ENCODE assay signal across 8 cellular contexts in the genomic region with DNA sequence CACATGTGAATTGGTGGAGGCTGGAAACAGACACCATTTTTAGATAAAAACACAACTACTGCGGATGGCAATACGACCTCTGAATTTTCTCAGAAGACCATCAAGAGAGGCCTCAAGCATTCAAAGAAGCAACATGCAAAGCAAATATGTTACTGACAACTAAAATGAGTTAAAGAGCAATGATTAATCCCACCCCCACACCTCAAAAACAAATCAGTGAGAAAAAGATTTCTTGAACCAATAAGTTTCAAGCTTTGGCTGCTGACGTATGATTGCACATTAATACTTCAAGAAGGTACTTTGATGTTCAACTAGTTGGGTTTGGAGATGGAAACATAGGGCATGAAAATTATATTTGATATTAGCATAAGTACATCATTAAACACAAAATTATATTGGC. TPM values are rescaled to one million over a fixed set of nuclear protein-coding genes. Genes with fewer than 3 reads are reported as not detected.
DNase-seq lines count a peak whose midpoint lies in the region; ATAC-seq, FAIRE-seq and TF ChIP-seq lines count a peak whose summit lies in the region.

No MANE protein-coding gene starts in this region.

- CTCF ChIA-PET in activated CD4-positive, alpha-beta T cell treated with anti-CD3 and anti-CD28 coated beads for 36 hours (lab: Charles Lee), result interaction anchor here (1.0 kb wide), 1 partner anchor 9 kb away, joined by 3 read pairs; no protein-coding TSS in a partner anchor
- CTCF ChIA-PET in activated CD8-positive, alpha-beta T cell treated with anti-CD3 and anti-CD28 coated beads, Interleukin-2, amount 10 ng/mL, durations not matched to agents 7 days and 5 days (lab: Charles Lee), result interaction anchor here (0.9 kb wide), 1 partner anchor 9 kb away, joined by 5 read pairs; no protein-coding TSS in a partner anchor

- H3K36me3 ChIP-seq in kidney (ENCODE audit: control insufficient read depth in 1 of 2, insufficient read depth in 2 of 2, low read length in 2 of 2), result no peaks in the 10 kb centered on the region
- no peaks in the 10 kb centered on the region for H3K36me3 ChIP-seq in testis (ENCODE audit: low read depth, missing control alignments)

- H3K36me3 Mint-ChIP-seq in activated CD4-positive, alpha-beta T cell treated with anti-CD3 and anti-CD28 coated beads for 36 hours (ENCODE audit: low read depth), result peaks cover 13% of the 10 kb centered on the region
- H3K36me3 Mint-ChIP-seq in activated CD8-positive, alpha-beta T cell treated with anti-CD3 and anti-CD28 coated beads, Interleukin-2, amount 10 ng/mL, durations not matched to agents 7 days and 5 days (ENCODE audit: low read depth), result peaks cover 25% of the 10 kb centered on the region

- H3K4me1 ChIP-seq in kidney (ENCODE audit: control insufficient read depth in 1 of 2, insufficient read depth in 1 of 2, low read depth in 1 of 2, low read length in 2 of 2), result peaks cover 0 to 2% of the 10 kb centered on the region in 2 donors
- peaks cover 13% of the 10 kb centered on the region for H3K4me1 ChIP-seq in testis

- no peaks in the 10 kb centered on the region for H3K27me3 ChIP-seq in testis

- peak overlapping the region; percentile 96 for H3K27ac Mint-ChIP-seq in activated CD4-positive, alpha-beta T cell treated with anti-CD3 and anti-CD28 coated beads for 36 hours
- H3K27ac Mint-ChIP-seq in activated CD8-positive, alpha-beta T cell treated with anti-CD3 and anti-CD28 coated beads, Interleukin-2, amount 10 ng/mL, durations not matched to agents 7 days and 5 days, result peak overlapping the region; percentile 97

- H3K4me3 ChIP-seq in kidney (ENCODE audit: low read length in 2 of 2) (peak overlapping the region; percentile 99), testis (peak overlapping the region; percentile 64 to 91)

- intact Hi-C loops in activated CD4-positive, alpha-beta T cell treated with anti-CD3 and anti-CD28 coated beads for 36 hours (cut with DNase I, micrococcal nuclease), result loop anchor here in 1 of 2 experiments (2.0 kb wide), 2 partner anchors 89 to 1985 kb away; a partner anchor contains a TSS
- intact Hi-C loops in kidney (cut with DNase I) (no loop called here), testis (cut with DNase I; ENCODE audit: low total_unique reads) (no loop called here)

- peak overlapping the region in 1 of 2 donors; percentile 86 for H3K9ac ChIP-seq in kidney (ENCODE audit: low read length in 2 of 2)

- no peaks in the 10 kb centered on the region for H3K9me3 ChIP-seq in kidney (ENCODE audit: control insufficient read depth in 1 of 2, low read length in 2 of 2)
- no peaks in the 10 kb centered on the region for H3K9me3 ChIP-seq in testis

- peaks cover 34% of the 10 kb centered on the region for H3K4me1 Mint-ChIP-seq in activated CD4-positive, alpha-beta T cell treated with anti-CD3 and anti-CD28 coated beads for 36 hours
- H3K4me1 Mint-ChIP-seq in activated CD8-positive, alpha-beta T cell treated with anti-CD3 and anti-CD28 coated beads, Interleukin-2, amount 10 ng/mL, durations not matched to agents 7 days and 5 days (ENCODE audit: low read depth), result peaks cover 39% of the 10 kb centered on the region

- FAIRE-seq in kidney (lab: Jason Lieb, UNC), result no peak

- 9 to 27% methylated on average over 3 of the region's 3 CpGs for WGBS in testis, 2 donors

- no peaks in the 10 kb centered on the region for H3K9me3 Mint-ChIP-seq in activated CD4-positive, alpha-beta T cell treated with anti-CD3 and anti-CD28 coated beads for 36 hours (ENCODE audit: low read depth)
- no peaks in the 10 kb centered on the region for H3K9me3 Mint-ChIP-seq in activated CD8-positive, alpha-beta T cell treated with anti-CD3 and anti-CD28 coated beads, Interleukin-2, amount 10 ng/mL, durations not matched to agents 7 days and 5 days (ENCODE audit: insufficient read depth)

- TF ChIP-seq CTCF in kidney (IDR thresholded peaks at IDR 0.05; ENCODE audit: borderline replicate concordance, extremely low read depth, insufficient read depth) (no peak), testis (IDR thresholded peaks at IDR 0.05) (no peak)

- no peak for TF ChIP-seq POLR2A in testis (IDR thresholded peaks at IDR 0.05)

- H3K27ac ChIP-seq in kidney (ENCODE audit: low read depth in 2 of 2, low read length in 2 of 2) (no peak overlapping the region), testis (no peak overlapping the region)

- H3K27me3 Mint-ChIP-seq in activated CD4-positive, alpha-beta T cell treated with anti-CD3 and anti-CD28 coated beads for 36 hours, result no peaks in the 10 kb centered on the region
- no peaks in the 10 kb centered on the region for H3K27me3 Mint-ChIP-seq in activated CD8-positive, alpha-beta T cell treated with anti-CD3 and anti-CD28 coated beads, Interleukin-2, amount 10 ng/mL, durations not matched to agents 7 days and 5 days (ENCODE audit: low read depth)

- H3K4me3 Mint-ChIP-seq in activated CD4-positive, alpha-beta T cell treated with anti-CD3 and anti-CD28 coated beads for 36 hours, result peak overlapping the region; percentile 97
- H3K4me3 Mint-ChIP-seq in activated CD8-positive, alpha-beta T cell treated with anti-CD3 and anti-CD28 coated beads, Interleukin-2, amount 10 ng/mL, durations not matched to agents 7 days and 5 days, result peak overlapping the region; percentile 99

- no peak for DNase-seq in activated CD4-positive, alpha-beta T cell treated with anti-CD3 and anti-CD28 coated beads for 36 hours
- no peak for DNase-seq in activated CD4-positive, alpha-beta T cell treated with anti-CD3 and anti-CD28 coated beads for 4 hours
- no peak for DNase-seq in activated CD8-positive, alpha-beta T cell treated with anti-CD3 and anti-CD28 coated beads, Interleukin-2, amount 10 ng/mL, durations not matched to agents 7 days and 5 days
- DNase-seq in kidney (no peak), testis (no peak), H4 (ENCODE audit: low spot score) (no peak), NCI-H69 (lab: John Stamatoyannopoulos, UW) (no peak)

- ATAC-seq in activated CD4-positive, alpha-beta T cell treated with anti-CD3 and anti-CD28 coated beads for 36 hours, result no peak
- ATAC-seq in activated CD8-positive, alpha-beta T cell treated with anti-CD3 and anti-CD28 coated beads, Interleukin-2, amount 10 ng/mL, durations not matched to agents 7 days and 5 days, result no peak
- no peak for ATAC-seq in GM19324 (IDR thresholded peaks at IDR 0.05; ENCODE audit: low FRiP score, unreplicated experiment)

- POLR2A ChIA-PET in activated CD4-positive, alpha-beta T cell treated with anti-CD3 and anti-CD28 coated beads for 36 hours (lab: Charles Lee), result no interaction called here
- POLR2A ChIA-PET in activated CD8-positive, alpha-beta T cell treated with anti-CD3 and anti-CD28 coated beads, Interleukin-2, amount 10 ng/mL, durations not matched to agents 7 days and 5 days (lab: Charles Lee), result interaction anchor here (0.8 kb wide), 1 partner anchor 1985 kb away, joined by 4 read pairs; a partner anchor contains a TSS

RNA-seq across cellular contexts. Expression of a gene that starts 1.0 kb away (rescaled TPM):
- 10 to 100 TPM; 10.5 to 14.8 TPM for total RNA-seq in activated CD4-positive, alpha-beta T cell treated with anti-CD3 and anti-CD28 coated beads for 36 hours
- 10 to 100 TPM; 14.0 to 14.2 TPM for total RNA-seq in activated CD8-positive, alpha-beta T cell treated with anti-CD3 and anti-CD28 coated beads, Interleukin-2, amount 10 ng/mL, durations not matched to agents 7 days and 5 days
- total RNA-seq in kidney (26.6 TPM), testis (10 to 100 TPM; 17.3 to 26.8 TPM)
- polyA plus RNA-seq in kidney (ENCODE audit: insufficient read depth, low read depth, low replicate concordance) (34.8 TPM), testis (ENCODE audit: insufficient read depth, low read depth, low replicate concordance) (22.6 TPM)
- total RNA-seq in H4 (2014; rRNA removed; shearing (Covaris generic)), result 9.9 and 11.1 TPM in 2 replicates

RNA-seq across cellular contexts. Expression of a gene that starts 1.1 kb away (rescaled TPM):
- total RNA-seq in activated CD4-positive, alpha-beta T cell treated with anti-CD3 and anti-CD28 coated beads for 36 hours, result 10 to 100 TPM; 14.1 to 16.6 TPM
- total RNA-seq in activated CD8-positive, alpha-beta T cell treated with anti-CD3 and anti-CD28 coated beads, Interleukin-2, amount 10 ng/mL, durations not matched to agents 7 days and 5 days, result 10 to 100 TPM; 18.2 to 18.9 TPM
- total RNA-seq in kidney, result 4.2 TPM
- 3.9 TPM for polyA plus RNA-seq in kidney (ENCODE audit: insufficient read depth, low read depth, low replicate concordance)
- 1 to 10 TPM; 3.8 to 7.6 TPM for total RNA-seq in testis
- polyA plus RNA-seq in testis (ENCODE audit: insufficient read depth, low read depth, low replicate concordance), result 2.8 TPM
- total RNA-seq in H4 (2014; rRNA removed; shearing (Covaris generic)), result 16.1 and 22.8 TPM in 2 replicates

RNA-seq across cellular contexts. Expression of a gene that starts 37.7 kb away (rescaled TPM):
- total RNA-seq in activated CD4-positive, alpha-beta T cell treated with anti-CD3 and anti-CD28 coated beads for 36 hours, result not detected
- not detected for total RNA-seq in activated CD8-positive, alpha-beta T cell treated with anti-CD3 and anti-CD28 coated beads, Interleukin-2, amount 10 ng/mL, durations not matched to agents 7 days and 5 days
- total RNA-seq in kidney (not detected), testis (not detected)
- polyA plus RNA-seq in kidney (ENCODE audit: insufficient read depth, low read depth, low replicate concordance) (not detected), testis (ENCODE audit: insufficient read depth, low read depth, low replicate concordance) (not detected)
- total RNA-seq in H4 (2014; rRNA removed; shearing (Covaris generic)), result not detected in 2 replicates
